Comparison of ENCODE assay signal across 14 cellular contexts in genomic region chr15:78263351-78263781, GRCh38. TPM values are rescaled to one million over a fixed set of nuclear protein-coding genes. Genes with fewer than 3 reads are reported as not detected.
DNase-seq lines count a peak whose midpoint lies in the region; ATAC-seq lines count a peak whose summit lies in the region.
"Had no signal": no experiment of that assay in that cellular context is flagged by ENCODE, and none has a peak within 500 bp of the region (broad histone marks: within the 10 kb centered on the region; RNA-seq: fewer than 3 reads in every experiment).

No MANE protein-coding gene starts in this region.

- H3K27ac Mint-ChIP-seq in activated CD4-positive, alpha-beta T cell treated with anti-CD3 and anti-CD28 coated beads, Interleukin-2, amount 10 ng/mL, durations not matched to agents 24 days and 14 days: peak overlapping the region; percentile 79
- peak overlapping the region; percentile 72 for H3K27ac Mint-ChIP-seq in stimulated activated effector memory CD8-positive, alpha-beta T cell treated with anti-CD3 and anti-CD28 coated beads, Interleukin-12 subunit alpha, Interleukin-12 subunit beta, amount 100 ng/mL, for 72 hours

- no peaks in the 10 kb centered on the region for H3K9me3 Mint-ChIP-seq in activated CD4-positive, alpha-beta T cell treated with anti-CD3 and anti-CD28 coated beads, Interleukin-2, amount 10 ng/mL, durations not matched to agents 24 days and 14 days
- H3K9me3 Mint-ChIP-seq in stimulated activated effector memory CD8-positive, alpha-beta T cell treated with anti-CD3 and anti-CD28 coated beads, Interleukin-12 subunit alpha, Interleukin-12 subunit beta, amount 100 ng/mL, for 72 hours: no peaks in the 10 kb centered on the region

- H3K4me3 Mint-ChIP-seq in activated CD4-positive, alpha-beta T cell treated with anti-CD3 and anti-CD28 coated beads, Interleukin-2, amount 10 ng/mL, durations not matched to agents 24 days and 14 days: peak overlapping the region; percentile 67
- peak overlapping the region; percentile 71 for H3K4me3 Mint-ChIP-seq in stimulated activated effector memory CD8-positive, alpha-beta T cell treated with anti-CD3 and anti-CD28 coated beads, Interleukin-12 subunit alpha, Interleukin-12 subunit beta, amount 100 ng/mL, for 72 hours

- peaks cover 19% of the 10 kb centered on the region for H3K4me1 Mint-ChIP-seq in activated CD4-positive, alpha-beta T cell treated with anti-CD3 and anti-CD28 coated beads, Interleukin-2, amount 10 ng/mL, durations not matched to agents 24 days and 14 days
- H3K4me1 Mint-ChIP-seq in stimulated activated effector memory CD8-positive, alpha-beta T cell treated with anti-CD3 and anti-CD28 coated beads, Interleukin-12 subunit alpha, Interleukin-12 subunit beta, amount 100 ng/mL, for 72 hours: peaks cover 9% of the 10 kb centered on the region

- intact Hi-C loops in activated CD4-positive, alpha-beta T cell treated with anti-CD3 and anti-CD28 coated beads, Interleukin-2, amount 10 ng/mL, durations not matched to agents 24 days and 14 days (cut with micrococcal nuclease): no loop called here
- intact Hi-C loops in posterior vena cava (cut with DNase I): no loop called here

- H3K27me3 Mint-ChIP-seq in activated CD4-positive, alpha-beta T cell treated with anti-CD3 and anti-CD28 coated beads, Interleukin-2, amount 10 ng/mL, durations not matched to agents 24 days and 14 days: no peaks in the 10 kb centered on the region

- peaks cover 10% of the 10 kb centered on the region for H3K36me3 Mint-ChIP-seq in activated CD4-positive, alpha-beta T cell treated with anti-CD3 and anti-CD28 coated beads, Interleukin-2, amount 10 ng/mL, durations not matched to agents 24 days and 14 days (ENCODE audit: low read depth)
- peaks cover 6% of the 10 kb centered on the region for H3K36me3 Mint-ChIP-seq in stimulated activated effector memory CD8-positive, alpha-beta T cell treated with anti-CD3 and anti-CD28 coated beads, Interleukin-12 subunit alpha, Interleukin-12 subunit beta, amount 100 ng/mL, for 72 hours

- DNase-seq in activated CD4-positive, alpha-beta T cell treated with anti-CD3 and anti-CD28 coated beads, Interleukin-2, amount 10 ng/mL, durations not matched to agents 24 days and 14 days: no peak
- DNase-seq in activated CD4-positive, alpha-beta T cell treated with anti-CD3 and anti-CD28 coated beads for 48 hours: no peak
- DNase-seq in HuH-7 (ENCODE audit: low spot score) (peak; percentile 33), caudate nucleus (lab: John Stamatoyannopoulos, UW) (no peak), activated gamma-delta T cell treated with Interleukin-2 at 50 U/mL for 16 hours (no peak), posterior vena cava (ENCODE audit: low spot score) (no peak)
- no peak for DNase-seq in stimulated activated effector memory CD8-positive, alpha-beta T cell treated with anti-CD3 and anti-CD28 coated beads, Interleukin-12 subunit alpha, Interleukin-12 subunit beta, amount 100 ng/mL, for 72 hours (ENCODE audit: low spot score in 2 of 2)
- DNase-seq: kidney glomerular epithelial cell; right lobe of liver; SHP77; stimulated activated CD4-positive, alpha-beta T cell treated with anti-CD3 and anti-CD28 coated beads, Interleukin-4, amount 100 ng/mL, for 4 hours had no signal

- peak overlapping the region; percentile 93 for H3K27ac ChIP-seq in caudate nucleus (ENCODE audit: low read depth, low read length)

- ATAC-seq in stimulated activated effector memory CD8-positive, alpha-beta T cell treated with anti-CD3 and anti-CD28 coated beads, Interleukin-12 subunit alpha, Interleukin-12 subunit beta, amount 100 ng/mL, for 72 hours: no peak
- no peak for ATAC-seq in GM19324 (IDR thresholded peaks at IDR 0.05; ENCODE audit: low FRiP score, unreplicated experiment)

RNA-seq across cellular contexts. Expression of gene DNAJA4, which starts 1.0 kb away (rescaled TPM):
- 74.1 and 75.9 TPM in 2 replicates for total RNA-seq in activated CD4-positive, alpha-beta T cell treated with anti-CD3 and anti-CD28 coated beads, Interleukin-2, amount 10 ng/mL, durations not matched to agents 24 days and 14 days
- 10 to 100 TPM; 22.3 to 56.4 TPM for total RNA-seq in posterior vena cava
- total RNA-seq: HT1080 had no signal

RNA-seq across cellular contexts. Expression of gene ACSBG1, which starts 29.0 kb away (rescaled TPM):
- total RNA-seq in activated CD4-positive, alpha-beta T cell treated with anti-CD3 and anti-CD28 coated beads, Interleukin-2, amount 10 ng/mL, durations not matched to agents 24 days and 14 days: not detected in 2 replicates
- total RNA-seq in posterior vena cava: not detected
- total RNA-seq: endothelial cell of umbilical vein, right lobe of liver had no signal

RNA-seq across cellular contexts. Expression of gene SKIC8, which starts 36.0 kb away (rescaled TPM):
- total RNA-seq in activated CD4-positive, alpha-beta T cell treated with anti-CD3 and anti-CD28 coated beads, Interleukin-2, amount 10 ng/mL, durations not matched to agents 24 days and 14 days: 57.6 and 62.2 TPM in 2 replicates
- 10 to 100 TPM; 35.0 to 36.8 TPM for total RNA-seq in posterior vena cava
